18 cellular contexts compared by ENCODE assay signal in genomic region chr15:65579762-65580161, GRCh38. TPM values are rescaled to one million over a fixed set of nuclear protein-coding genes. Genes with fewer than 3 reads are reported as not detected.
DNase-seq lines count a peak whose midpoint lies in the region; ATAC-seq, FAIRE-seq and TF ChIP-seq lines count a peak whose summit lies in the region.
"Had no signal": no experiment of that assay in that cellular context is flagged by ENCODE, and none has a peak within 500 bp of the region (broad histone marks: within the 10 kb centered on the region; RNA-seq: fewer than 3 reads in every experiment).

No MANE protein-coding gene starts in this region.

- in situ Hi-C loops in GM13977 (cut with MboI; ENCODE audit: low pct_unique_long_range_greater_than_20kb, low sequenced_read_pairs, unreplicated experiment) = no loop called here

- no peak overlapping the region for H3K27ac ChIP-seq in CD4-positive, alpha-beta T cell (ENCODE audit: low read depth, low read length)
- H3K27ac ChIP-seq in HEK293 (ENCODE audit: extremely low read depth, low read depth, low read length) (no peak overlapping the region), astrocyte (ENCODE audit: low read depth, low read length) (peak overlapping the region; percentile 58), tibial nerve (no peak overlapping the region)
- H3K27ac ChIP-seq: pancreas, suprapubic skin had no signal

- H3K9me3 ChIP-seq in CD4-positive, alpha-beta T cell (ENCODE audit: control insufficient read depth, low read length) = no peaks in the 10 kb centered on the region
- H3K9me3 ChIP-seq in HEK293 (ENCODE audit: control insufficient read depth, insufficient read depth, low read depth, low read length) = no peaks in the 10 kb centered on the region
- no peaks in the 10 kb centered on the region for H3K9me3 ChIP-seq in astrocyte (ENCODE audit: insufficient read depth, low read depth, low read length)
- H3K9me3 ChIP-seq in tibial nerve = no peaks in the 10 kb centered on the region
- H3K9me3 ChIP-seq in mucosa of descending colon = no peaks in the 10 kb centered on the region
- H3K9me3 ChIP-seq: BLaER1, pancreas, suprapubic skin had no signal

- H3K4me2 ChIP-seq in astrocyte (ENCODE audit: low read length) = peak overlapping the region; percentile 21

- no peak overlapping the region for H3K4me3 Mint-ChIP-seq in CD4-positive, alpha-beta T cell
- H3K4me3 Mint-ChIP-seq in astrocyte (ENCODE audit: unreplicated experiment) (no peak overlapping the region), nephron progenitor cell (no peak overlapping the region)
- H3K4me3 Mint-ChIP-seq: T-helper 2 cell treated with Interferon-gamma antibody and Interleukin-4, amounts not matched to agents 5 μg/mL and 100 μg/mL, for 36 hours had no signal

- no peak for TF ChIP-seq POLR2A in tibial nerve (IDR thresholded peaks at IDR 0.05)

- H3K27me3 Mint-ChIP-seq in CD4-positive, alpha-beta T cell = no peaks in the 10 kb centered on the region
- H3K27me3 Mint-ChIP-seq in astrocyte (ENCODE audit: low read depth, unreplicated experiment) (no peaks in the 10 kb centered on the region), nephron progenitor cell (ENCODE audit: low read depth, poor library complexity) (no peaks in the 10 kb centered on the region)

- H2AFZ ChIP-seq in astrocyte (ENCODE audit: low read depth, low read length) = no peak overlapping the region

- peaks cover 3% of the 10 kb centered on the region for H4K20me1 ChIP-seq in astrocyte (ENCODE audit: insufficient read depth, low read length)
- H4K20me1 ChIP-seq: BLaER1 had no signal

- H3K36me3 ChIP-seq in HEK293 (ENCODE audit: control insufficient read depth in 2 of 2, insufficient read depth in 1 of 2, low read length in 2 of 2) = peaks cover 61 to 88% of the 10 kb centered on the region in 2 experiments
- peaks cover 30% of the 10 kb centered on the region for H3K36me3 ChIP-seq in astrocyte (ENCODE audit: insufficient read depth, low read length)
- H3K36me3 ChIP-seq in tibial nerve = peaks cover 0 to 95% (median 0%) of the 10 kb centered on the region in 3 donors
- H3K36me3 ChIP-seq in mucosa of descending colon (ENCODE audit: low read depth) = no peaks in the 10 kb centered on the region

- H3K36me3 Mint-ChIP-seq in CD4-positive, alpha-beta T cell (ENCODE audit: low read depth) = peaks cover 87% of the 10 kb centered on the region
- H3K36me3 Mint-ChIP-seq in astrocyte (ENCODE audit: low read depth, unreplicated experiment) (peaks cover 21% of the 10 kb centered on the region), nephron progenitor cell (ENCODE audit: low read depth) (peaks cover 71% of the 10 kb centered on the region)

- no peaks in the 10 kb centered on the region for H3K79me2 ChIP-seq in astrocyte (ENCODE audit: insufficient read depth, low read length)

- no peak for TF ChIP-seq EP300 in tibial nerve (IDR thresholded peaks at IDR 0.05)

- H3K4me1 Mint-ChIP-seq in CD4-positive, alpha-beta T cell (ENCODE audit: low read depth) = peaks cover 28% of the 10 kb centered on the region
- H3K4me1 Mint-ChIP-seq in astrocyte (ENCODE audit: low read depth, unreplicated experiment) = peaks cover 56% of the 10 kb centered on the region
- peaks cover 36% of the 10 kb centered on the region for H3K4me1 Mint-ChIP-seq in nephron progenitor cell

- no peak for TF ChIP-seq CTCF in CD4-positive, alpha-beta T cell (IDR thresholded peaks at IDR 0.05)
- TF ChIP-seq CTCF in HEK293 (tag by site-specific recombination; IDR thresholded peaks at IDR 0.05) = no peak
- TF ChIP-seq CTCF in astrocyte (IDR thresholded peaks at IDR 0.05; ENCODE audit: insufficient read depth, low read depth, low read length) = no peak
- TF ChIP-seq CTCF in nephron progenitor cell (IDR thresholded peaks at IDR 0.05) = no peak
- TF ChIP-seq CTCF in tibial nerve (IDR thresholded peaks at IDR 0.05) = no peak
- TF ChIP-seq CTCF in mucosa of descending colon (IDR thresholded peaks at IDR 0.05) = no peak
- no peak for TF ChIP-seq CTCF in GM13977 (IDR thresholded peaks at IDR 0.05; ENCODE audit: extremely low read depth, insufficient read depth, missing control alignments)

- peaks cover 4% of the 10 kb centered on the region; the same call in 1 of the 2 replicates for H3K4me1 ChIP-seq in HEK293 (ENCODE audit: control insufficient read depth, insufficient read depth, low read length)
- peaks cover 39% of the 10 kb centered on the region for H3K4me1 ChIP-seq in astrocyte (ENCODE audit: insufficient read depth, low read length)
- no peaks in the 10 kb centered on the region for H3K4me1 ChIP-seq in tibial nerve
- H3K4me1 ChIP-seq in mucosa of descending colon (ENCODE audit: low read depth) = no peaks in the 10 kb centered on the region
- H3K4me1 ChIP-seq: suprapubic skin had no signal

- H3K27me3 ChIP-seq in CD4-positive, alpha-beta T cell (ENCODE audit: control insufficient read depth, insufficient read depth, low read length) = no peaks in the 10 kb centered on the region
- H3K27me3 ChIP-seq in astrocyte (ENCODE audit: insufficient read depth, low read length) (no peaks in the 10 kb centered on the region), tibial nerve (no peaks in the 10 kb centered on the region)
- H3K27me3 ChIP-seq: BLaER1, pancreas, suprapubic skin had no signal

- POLR2A ChIA-PET in CD4-positive, alpha-beta T cell (lab: Charles Lee) = interaction anchor here (1.0 to 1.7 kb wide), 3 partner anchors 11 to 289 kb away, joined by 3 to 5 read pairs (median 3); partner anchors contain the start of genes INTS14 and RAB11A
- POLR2A ChIA-PET in HEK293 (lab: Yijun Ruan, JAX) = interaction anchor here (0.6 to 1.3 kb wide), 3 partner anchors 26 to 179 kb away, joined by 3 read pairs; no protein-coding TSS in a partner anchor

- no peak for ATAC-seq in CD4-positive, alpha-beta T cell (ENCODE audit: poor library complexity)
- no peak for ATAC-seq in mucosa of descending colon
- ATAC-seq: pancreas had no signal

- intact Hi-C loops in CD4-positive, alpha-beta T cell (cut with DNase I, micrococcal nuclease) = no loop called here
- intact Hi-C loops in mucosa of descending colon (cut with DNase I, micrococcal nuclease) = no loop called here

- WGBS in tibial nerve, 2 donors = 44 to 50% methylated on average over 3 of the region's 3 CpGs

- H3K9me3 Mint-ChIP-seq in CD4-positive, alpha-beta T cell = no peaks in the 10 kb centered on the region
- H3K9me3 Mint-ChIP-seq in astrocyte (ENCODE audit: unreplicated experiment) (no peaks in the 10 kb centered on the region), nephron progenitor cell (no peaks in the 10 kb centered on the region)
- H3K9me3 Mint-ChIP-seq: T-helper 2 cell treated with Interferon-gamma antibody and Interleukin-4, amounts not matched to agents 5 μg/mL and 100 μg/mL, for 36 hours had no signal

- H3K9ac ChIP-seq in astrocyte (ENCODE audit: low read length) = peak overlapping the region; percentile 20
- H3K9ac ChIP-seq: BLaER1 had no signal

- H3K27ac Mint-ChIP-seq in CD4-positive, alpha-beta T cell = peak overlapping the region; percentile 69
- peak overlapping the region; percentile 85 for H3K27ac Mint-ChIP-seq in astrocyte (ENCODE audit: unreplicated experiment)
- H3K27ac Mint-ChIP-seq in nephron progenitor cell = peak overlapping the region; percentile 95
- H3K27ac Mint-ChIP-seq: T-helper 2 cell treated with Interferon-gamma antibody and Interleukin-4, amounts not matched to agents 5 μg/mL and 100 μg/mL, for 36 hours had no signal

- H3K4me3 ChIP-seq in HEK293 (ENCODE audit: low read depth, low read length) = no peak overlapping the region
- H3K4me3 ChIP-seq in astrocyte (ENCODE audit: insufficient read depth, low read depth, low read length) = no peak overlapping the region
- H3K4me3 ChIP-seq in tibial nerve = no peak overlapping the region
- no peak overlapping the region for H3K4me3 ChIP-seq in mucosa of descending colon
- H3K4me3 ChIP-seq: BLaER1, pancreas, suprapubic skin had no signal

- CTCF ChIA-PET in CD4-positive, alpha-beta T cell (lab: Charles Lee) = no interaction called here
- CTCF ChIA-PET in HEK293 (lab: Yijun Ruan, JAX) = interaction anchor here (0.7 to 1.1 kb wide), 3 partner anchors 178 to 533 kb away, joined by 3 to 4 read pairs (median 3); no protein-coding TSS in a partner anchor

- no peak for FAIRE-seq in astrocyte (lab: Jason Lieb, UNC)
- FAIRE-seq: pancreas had no signal

- DNase-seq in CD4-positive, alpha-beta T cell = no peak
- no peak for DNase-seq in astrocyte (ENCODE audit: low read depth)
- no peak for DNase-seq in nephron progenitor cell
- DNase-seq in tibial nerve (ENCODE audit: low spot score in 2 of 2) = no peak
- DNase-seq in mucosa of descending colon = no peak
- DNase-seq in GM13977 (ENCODE audit: low spot score) = no peak
- DNase-seq: activated CD4-positive, alpha-beta T cell treated with anti-CD3 and anti-CD28 coated beads for 1 hour; effector memory CD4-positive, alpha-beta T cell; hypothalamus; NCI-H146; NCI-H345; pancreas; SHP77 treated with DMSO at 0.1 percent for 48 hours; stimulated activated CD4-positive, alpha-beta T cell treated with anti-CD3 and anti-CD28 coated beads, Interleukin-4, amount 100 ng/mL, for 1 hour had no signal

TF ChIP-seq in HEK293, 187 proteins besides CTCF, POLR2A, EP300 and RAD21 (continues in another document):
- no peak for TF ChIP-seq ZNF521 (tag by site-specific recombination; IDR thresholded peaks at IDR 0.05)
- no peak for TF ChIP-seq ZNF623 (tag by site-specific recombination; IDR thresholded peaks at IDR 0.05)
- 0 out of 2 replicates have a peak, but pooled peaks have one; percentile 35 for TF ChIP-seq ZXDB (tag by site-specific recombination; IDR thresholded peaks at IDR 0.05)
- no peak for TF ChIP-seq ZNF664 (tag by site-specific recombination; IDR thresholded peaks at IDR 0.05)
- peak; percentile 75 for TF ChIP-seq SP7 (tag by site-specific recombination; IDR thresholded peaks at IDR 0.05)
- TF ChIP-seq ZNF571 (tag by site-specific recombination; IDR thresholded peaks at IDR 0.05) = no peak
- 0 out of 2 replicates have a peak, but pooled peaks have one; percentile 3 for TF ChIP-seq ZNF24 (tag by site-specific recombination; IDR thresholded peaks at IDR 0.05)
- no peak for TF ChIP-seq ZNF501 (tag by site-specific recombination; IDR thresholded peaks at IDR 0.05)
- TF ChIP-seq MYNN (tag by site-specific recombination; IDR thresholded peaks at IDR 0.05; ENCODE audit: borderline replicate concordance) = no peak
- no peak for TF ChIP-seq ZNF155 (tag by site-specific recombination; IDR thresholded peaks at IDR 0.05)
- no peak for TF ChIP-seq ZNF214 (tag by site-specific recombination; IDR thresholded peaks at IDR 0.05; ENCODE audit: borderline replicate concordance)

RNA-seq across cellular contexts. Expression of gene INTS14, which starts 31.2 kb away (rescaled TPM):
- 10 to 100 TPM; 20.6 to 25.1 TPM for total RNA-seq in CD4-positive, alpha-beta T cell
- total RNA-seq in astrocyte (24.2 and 24.4 TPM in 2 replicates), tibial nerve (10 to 100 TPM; 30.6 to 38.4 (median 36.0) TPM), mucosa of descending colon (10 to 100 TPM; 30.1 to 37.5 (median 31.9) TPM)

RNA-seq across cellular contexts. Expression of gene SLC24A1, which starts 42.0 kb away (rescaled TPM):
- 1 to 10 TPM; 2.2 to 2.3 TPM for total RNA-seq in CD4-positive, alpha-beta T cell
- total RNA-seq in astrocyte (10.3 and 12.4 TPM in 2 replicates), tibial nerve (10 to 100 TPM in 1 of 4 donors, 1 to 10 TPM in 3; 5.9 to 22.7 (median 9.2) TPM), mucosa of descending colon (10 to 100 TPM in 1 of 3 donors, 1 to 10 TPM in 2; 6.5 to 10.3 (median 8.4) TPM)

RNA-seq across cellular contexts. Expression of gene HACD3, which starts 49.5 kb away (rescaled TPM):
- 10 to 100 TPM; 13.9 to 14.1 TPM for total RNA-seq in CD4-positive, alpha-beta T cell
- 122 and 129 TPM in 2 replicates for total RNA-seq in astrocyte
- total RNA-seq in tibial nerve = 10 to 100 TPM; 44.1 to 60.3 (median 49.8) TPM
- total RNA-seq in mucosa of descending colon = 10 to 100 TPM; 26.2 to 31.2 (median 30.9) TPM
